Comparison of ENCODE assay signal across 8 cellular contexts in the genomic region with DNA sequence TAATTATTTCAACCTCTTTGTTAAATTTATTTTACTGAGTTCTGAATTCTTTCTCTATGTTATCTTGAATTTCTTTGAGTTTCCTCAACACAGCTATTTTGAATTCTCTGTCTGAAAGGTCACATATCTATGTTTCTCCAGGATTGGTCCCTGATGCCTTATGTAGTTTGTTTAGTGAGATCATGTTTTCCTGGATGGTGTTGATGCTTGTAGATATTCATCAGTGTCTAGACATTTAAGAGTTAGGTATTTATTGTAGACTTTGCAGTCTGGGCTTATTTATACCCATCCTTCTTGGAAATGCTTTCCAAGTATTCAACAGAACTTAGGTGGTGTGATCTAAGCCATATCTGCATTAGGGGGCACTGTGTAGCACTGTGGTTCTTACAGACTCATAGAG.
"Had no signal": no experiment of that assay in that cellular context is flagged by ENCODE, and none has a peak within 500 bp of the region (broad histone marks: within the 10 kb centered on the region; RNA-seq: fewer than 3 reads in every experiment).

No MANE protein-coding gene starts in this region.

- DNase-seq: GDM1, GF-D8 had no signal

- H3K4me3 ChIP-seq: GM12878 had no signal

- FAIRE-seq: G401.6, GM12878, GM12891, GM12892, GM18507, GM19239 had no signal

- ATAC-seq: GM12878 had no signal
